In the genomic region with DNA sequence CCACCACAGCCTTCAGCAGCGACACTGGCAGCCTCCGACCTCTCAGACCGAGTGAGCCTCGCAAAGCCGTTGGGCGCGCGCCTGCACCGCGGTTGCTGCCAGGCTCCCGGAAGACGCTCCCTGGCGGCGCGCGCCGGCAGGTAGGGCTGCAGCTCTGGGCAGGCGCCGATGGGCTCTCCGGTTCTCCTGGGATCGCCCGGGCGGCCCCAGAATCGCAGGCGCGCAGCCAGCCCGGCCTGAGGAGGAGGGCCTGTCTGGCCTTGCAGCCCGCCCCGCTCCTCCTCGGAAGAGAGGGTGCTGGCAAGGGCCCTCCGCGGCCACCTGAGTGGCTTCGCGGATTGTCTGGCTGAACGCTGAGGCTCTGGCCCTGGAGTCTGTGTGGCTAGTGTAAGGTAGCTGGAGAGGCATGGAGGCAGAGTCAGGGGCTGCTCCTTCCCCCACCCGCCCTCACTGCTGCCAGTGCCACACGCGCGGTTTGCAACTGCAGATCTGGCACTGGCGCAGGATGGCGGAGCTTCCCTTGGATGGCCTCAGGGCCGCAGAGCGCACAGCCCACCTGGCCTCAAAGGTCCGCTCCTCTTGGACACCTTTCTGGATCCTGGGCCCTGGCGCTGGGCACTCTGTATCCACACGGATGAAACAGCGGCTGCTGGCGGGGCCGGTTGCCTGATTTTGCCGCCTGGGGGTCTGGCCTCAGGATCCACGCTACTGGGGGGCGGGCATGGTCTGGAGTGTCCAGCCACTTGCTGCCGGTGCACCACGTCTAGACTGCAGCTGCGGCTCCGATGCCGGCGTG, we compare ENCODE assay signal across 17 cellular contexts. TPM values are rescaled to one million over a fixed set of nuclear protein-coding genes. Genes with fewer than 3 reads are reported as not detected.
A peak's percentile ranks its signal among the peaks of the same experiment; 100 is the strongest.
DNase-seq lines count a peak whose midpoint lies in the region; ATAC-seq and TF ChIP-seq lines count a peak whose summit lies in the region.
"Not testable (repeated sequence)": the region's sequence is repeated elsewhere in the genome, so short reads cannot be mapped to it uniquely, and the experiment has no call there.
"Had no signal": no experiment of that assay in that cellular context is flagged by ENCODE, and none has a peak within 500 bp of the region (broad histone marks: within the 10 kb centered on the region; RNA-seq: fewer than 3 reads in every experiment).

No MANE protein-coding gene starts in this region.

- not testable (repeated sequence) for H3K27ac ChIP-seq in C4-2B; HUES48 (ENCODE audit: low read depth, low read length); mammary epithelial cell (ENCODE audit: insufficient read depth, low read depth, low read length); left ventricle myocardium inferior (replicated peaks); lung (ENCODE audit: low read depth in 1 of 2, low read length in 1 of 2); spleen

- peak; percentile 61 for DNase-seq in NCI-H748 (lab: John Stamatoyannopoulos, UW; ENCODE audit: unreplicated experiment)
- DNase-seq in activated CD4-positive, alpha-beta memory T cell treated with anti-CD3 and anti-CD28 coated beads for 36 hours; left ventricle myocardium inferior: not testable (repeated sequence)
- DNase-seq in mammary epithelial cell: peak; percentile 67
- peak; percentile 41 for DNase-seq in lung (ENCODE audit: low spot score)
- peak; percentile 69 for DNase-seq in spleen

- H3K36me3 Mint-ChIP-seq in activated CD4-positive, alpha-beta memory T cell treated with anti-CD3 and anti-CD28 coated beads for 36 hours: not testable (repeated sequence)

- CTCF ChIA-PET in activated CD4-positive, alpha-beta memory T cell treated with anti-CD3 and anti-CD28 coated beads for 36 hours (lab: Charles Lee); mammary epithelial cell (lab: Charles Lee; ENCODE audit: low non-redundant PET): not testable (repeated sequence)

- H3K27me3 Mint-ChIP-seq in activated CD4-positive, alpha-beta memory T cell treated with anti-CD3 and anti-CD28 coated beads for 36 hours: peaks cover 30% of the 10 kb centered on the region

- TF ChIP-seq CTCF in C4-2B (conservative IDR thresholded peaks at IDR 0.05) (peak; percentile 39), mammary epithelial cell (conservative IDR thresholded peaks at IDR 0.05 in 1 of 2, IDR thresholded peaks at IDR 0.05 in 1 of 2; ENCODE audit: extremely low read depth in 1 of 2, insufficient read depth in 1 of 2, low read depth in 1 of 2, low read length in 2 of 2) (peak in 1 of 2 donors; percentile 41)
- not testable (repeated sequence) for TF ChIP-seq CTCF in left ventricle myocardium inferior (IDR thresholded peaks at IDR 0.05; ENCODE audit: borderline replicate concordance); lung (IDR thresholded peaks at IDR 0.05; ENCODE audit: control extremely low read depth, extremely low read depth); spleen (IDR thresholded peaks at IDR 0.05 in 8 of 11, conservative IDR thresholded peaks at IDR 0.05 in 3 of 11)

- dilution Hi-C loops in mammary epithelial cell (cut with HindIII; ENCODE audit: low sequenced_read_pairs): not testable (repeated sequence)

- POLR2A ChIA-PET in activated CD4-positive, alpha-beta memory T cell treated with anti-CD3 and anti-CD28 coated beads for 36 hours (lab: Charles Lee): not testable (repeated sequence)

- not testable (repeated sequence) for H3K9me3 ChIP-seq in HUES48 (ENCODE audit: control insufficient read depth, insufficient read depth, low read length); mammary epithelial cell (replicated peaks; ENCODE audit: insufficient read depth, low read length); left ventricle myocardium inferior (replicated peaks); lung (ENCODE audit: control insufficient read depth in 2 of 2, insufficient read depth in 1 of 2, low read length in 1 of 2); spleen

- H3K4me2 ChIP-seq in mammary epithelial cell (ENCODE audit: insufficient read depth, low read depth, low read length): peak overlapping the region; percentile 70

- H3K79me2 ChIP-seq in mammary epithelial cell (ENCODE audit: insufficient read depth, low read length): not testable (repeated sequence)

- H3K27me3 ChIP-seq in HUES48 (ENCODE audit: control insufficient read depth, insufficient read depth, low read length) (peaks cover 42% of the 10 kb centered on the region), mammary epithelial cell (ENCODE audit: insufficient read depth, low read length) (peaks cover 16% of the 10 kb centered on the region), left ventricle myocardium inferior (ENCODE audit: low read depth) (peaks cover 94% of the 10 kb centered on the region), spleen (replicated peaks in 1 of 7) (peaks cover 3 to 65% (median 30%) of the 10 kb centered on the region in 7 donors)
- H3K27me3 ChIP-seq in lung (ENCODE audit: control insufficient read depth, insufficient read depth): not testable (repeated sequence)

- intact Hi-C loops in activated CD4-positive, alpha-beta memory T cell treated with anti-CD3 and anti-CD28 coated beads for 36 hours (cut with micrococcal nuclease); mammary epithelial cell (cut with micrococcal nuclease); left ventricle myocardium inferior (cut with micrococcal nuclease); spleen (cut with DNase I; ENCODE audit: low total_unique reads): not testable (repeated sequence)

- H3K4me3 ChIP-seq in HUES48 (ENCODE audit: low read depth, low read length): peak overlapping the region; percentile 35; the same call in 1 of the 2 replicates
- H3K4me3 ChIP-seq in mammary epithelial cell (replicated peaks in 1 of 3; ENCODE audit: insufficient read depth in 1 of 3, low read depth in 2 of 3, low read length in 3 of 3): peak overlapping the region in 2 of 3 experiments; percentile 16 to 35
- H3K4me3 ChIP-seq in left ventricle myocardium inferior: peak overlapping the region; percentile 53
- H3K4me3 ChIP-seq in lung: not testable (repeated sequence)
- H3K4me3 ChIP-seq in spleen: peak overlapping the region in 2 of 8 donors; percentile 17 to 45

- peak overlapping the region; percentile 35 for H3K4me3 Mint-ChIP-seq in activated CD4-positive, alpha-beta memory T cell treated with anti-CD3 and anti-CD28 coated beads for 36 hours

- in situ Hi-C loops in mammary epithelial cell (cut with MboI; ENCODE audit: low sequenced_read_pairs in 2 of 2): not testable (repeated sequence)

- not testable (repeated sequence) for H4K20me1 ChIP-seq in mammary epithelial cell (ENCODE audit: insufficient read depth, low read length)

- H3K4me1 ChIP-seq in HUES48 (ENCODE audit: control insufficient read depth, insufficient read depth, low read length); mammary epithelial cell (ENCODE audit: insufficient read depth, low read length); lung (ENCODE audit: control insufficient read depth in 2 of 2, insufficient read depth in 2 of 2, low read length in 2 of 2): not testable (repeated sequence)
- H3K4me1 ChIP-seq in left ventricle myocardium inferior: peaks cover 17% of the 10 kb centered on the region
- H3K4me1 ChIP-seq in spleen: peaks cover 0 to 15% (median 7%) of the 10 kb centered on the region in 6 donors

- peak overlapping the region; percentile 72 for H2AFZ ChIP-seq in mammary epithelial cell (ENCODE audit: low read depth, low read length)

- not testable (repeated sequence) for H3K4me1 Mint-ChIP-seq in activated CD4-positive, alpha-beta memory T cell treated with anti-CD3 and anti-CD28 coated beads for 36 hours (ENCODE audit: low read depth)

- H3K9ac ChIP-seq in HUES48 (ENCODE audit: low read depth, low read length); mammary epithelial cell (ENCODE audit: insufficient read depth, low read length): not testable (repeated sequence)

- H3K9me3 Mint-ChIP-seq in activated CD4-positive, alpha-beta memory T cell treated with anti-CD3 and anti-CD28 coated beads for 36 hours: not testable (repeated sequence)

- H3K36me3 ChIP-seq in HUES48 (ENCODE audit: control insufficient read depth, insufficient read depth, low read length); mammary epithelial cell (ENCODE audit: insufficient read depth, low read length); left ventricle myocardium inferior; lung (ENCODE audit: control insufficient read depth in 2 of 2, insufficient read depth in 2 of 2, low read length in 2 of 2); spleen: not testable (repeated sequence)

- not testable (repeated sequence) for H3K27ac Mint-ChIP-seq in activated CD4-positive, alpha-beta memory T cell treated with anti-CD3 and anti-CD28 coated beads for 36 hours

- BruUV-seq in mammary epithelial cell (replicated peaks; lab: Mats Ljungman, UMichigan): not testable (repeated sequence)

- not testable (repeated sequence) for ATAC-seq in lung (ENCODE audit: insufficient read depth, low FRiP score)

- WGBS in mammary epithelial cell (ENCODE audit: low coverage, missing lambda C conversion rate): 2% methylated on average over 7 of the region's 58 CpGs
- 4% methylated on average over 57 to 58 of the region's 58 CpGs for WGBS in lung, 2 donors
- WGBS in spleen, 5 donors: 5 to 14% (median 7%) methylated on average over 15 to 58 of the region's 58 CpGs

- TF ChIP-seq POLR2A in spleen (IDR thresholded peaks at IDR 0.05): not testable (repeated sequence)

RNA-seq across cellular contexts. Expression of gene TEKT4, which starts 13.7 kb away (rescaled TPM):
- not detected for total RNA-seq in activated CD4-positive, alpha-beta memory T cell treated with anti-CD3 and anti-CD28 coated beads for 36 hours
- total RNA-seq in mammary epithelial cell (under 1 TPM in 1 of 2 donors, not detected in 1; 0.26 TPM), left ventricle myocardium inferior (not detected), lung (1 to 10 TPM; 4.1 to 7.7 TPM), spleen (not detected)
- polyA plus RNA-seq in mammary epithelial cell (not detected), lung (1 to 10 TPM in 1 of 2 donors, under 1 TPM in 1; 0.96 to 3.3 TPM), spleen (not detected)
- not detected for polyA minus RNA-seq in mammary epithelial cell
- total RNA-seq: A673; activated B cell treated with CpG ODN at 0.5 μM for 24 hours; CD4-positive, alpha-beta memory T cell; fibroblast of lung; HFFc6; Peyer's patch; pulmonary artery endothelial cell; tibial nerve had no signal
- polyA plus RNA-seq: adrenal gland; CD4-positive, alpha-beta memory T cell; fibroblast of lung had no signal
